Comparison of ENCODE assay signal across 11 cellular contexts in the genomic region with DNA sequence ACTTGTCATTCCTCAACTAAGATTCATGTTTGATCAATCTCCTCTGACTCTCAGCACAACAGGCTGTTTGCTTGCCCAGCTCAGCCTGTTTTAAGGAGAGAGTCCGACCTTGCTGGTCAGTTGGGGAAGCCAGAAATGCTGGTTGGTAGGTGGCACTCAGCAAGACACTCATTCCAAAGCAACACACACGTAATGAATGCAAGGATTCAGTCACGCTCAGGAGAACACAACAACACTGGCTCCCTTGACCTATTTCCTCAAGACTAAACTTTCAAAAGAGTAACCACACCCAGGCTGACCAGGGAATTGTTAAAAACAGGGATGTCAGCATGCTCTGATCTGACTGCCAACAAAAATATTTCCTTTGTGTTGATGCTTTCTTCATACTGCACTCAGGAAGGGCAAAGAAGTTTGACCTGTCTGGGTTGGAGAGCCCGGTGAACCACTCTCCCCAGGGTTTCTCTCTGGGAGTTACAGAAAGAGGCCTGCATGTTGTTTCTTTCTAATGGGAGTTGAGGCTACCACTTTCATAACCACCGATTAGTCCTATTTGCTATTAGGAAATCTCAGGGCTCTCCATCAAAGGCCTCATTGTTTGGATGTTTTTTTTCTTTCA. TPM values are rescaled to one million over a fixed set of nuclear protein-coding genes. Genes with fewer than 3 reads are reported as not detected.
DNase-seq lines count a peak whose midpoint lies in the region; ATAC-seq, FAIRE-seq and TF ChIP-seq lines count a peak whose summit lies in the region.
"Had no signal": no experiment of that assay in that cellular context is flagged by ENCODE, and none has a peak within 500 bp of the region (broad histone marks: within the 10 kb centered on the region; RNA-seq: fewer than 3 reads in every experiment).

No MANE protein-coding gene starts in this region.

- no peaks in the 10 kb centered on the region for H3K27me3 ChIP-seq in endothelial cell of umbilical vein (ENCODE audit: control insufficient read depth in 2 of 2, insufficient read depth in 2 of 2, low read length in 2 of 2)

- no peak overlapping the region for H3K4me3 Mint-ChIP-seq in nephron

- POLR2A ChIA-PET in endothelial cell of umbilical vein (lab: Charles Lee) = no interaction called here

- no peaks in the 10 kb centered on the region for H3K9me3 Mint-ChIP-seq in nephron

- peak overlapping the region in 2 of 3 experiments; percentile 76 to 81 for H3K27ac Mint-ChIP-seq in nephron

- peak overlapping the region; percentile 1 for H3K4me2 ChIP-seq in endothelial cell of umbilical vein (ENCODE audit: insufficient read depth, low read length)

- peak; percentile 54 for DNase-seq in AG08395 (ENCODE audit: low spot score)
- DNase-seq in NCI-H2227 (lab: John Stamatoyannopoulos, UW; ENCODE audit: unreplicated experiment) = peak; percentile 22
- peak; percentile 54 for DNase-seq in endothelial cell of umbilical vein (ENCODE audit: low read depth, low spot score)
- no peak for DNase-seq in Ammon's horn (ENCODE audit: low spot score)
- no peak for DNase-seq in epidermal melanocyte (ENCODE audit: insufficient read length, low spot score)
- DNase-seq: aorta, NCI-H1436, right cardiac atrium had no signal

- H3K9ac ChIP-seq in endothelial cell of umbilical vein (replicated peaks; ENCODE audit: extremely low read depth, insufficient read depth, low read length) = no peak overlapping the region

- no peak for TF ChIP-seq POLR2A in endothelial cell of umbilical vein (IDR thresholded peaks at IDR 0.05; ENCODE audit: low read depth, low read length)

- no peaks in the 10 kb centered on the region for H3K79me2 ChIP-seq in endothelial cell of umbilical vein (ENCODE audit: control insufficient read depth, insufficient read depth, low read length)

- intact Hi-C loops in endothelial cell of umbilical vein (cut with micrococcal nuclease) = no loop called here

- H3K9me1 ChIP-seq in endothelial cell of umbilical vein (replicated peaks; ENCODE audit: control insufficient read depth, extremely low read depth, insufficient read depth, low read length) = no peaks in the 10 kb centered on the region

- H3K36me3 ChIP-seq in endothelial cell of umbilical vein (ENCODE audit: control insufficient read depth in 2 of 2, extremely low read depth in 1 of 2, insufficient read depth in 2 of 2, low read length in 2 of 2) = no peaks in the 10 kb centered on the region

- no peaks in the 10 kb centered on the region for H3K27me3 Mint-ChIP-seq in nephron (ENCODE audit: low read depth)

- peak overlapping the region; percentile 59 for H2AFZ ChIP-seq in endothelial cell of umbilical vein (ENCODE audit: low read depth, low read length)

- no peak for ATAC-seq in HG03457 (IDR thresholded peaks at IDR 0.05; ENCODE audit: unreplicated experiment)
- no peak for ATAC-seq in HG02840 (IDR thresholded peaks at IDR 0.05; ENCODE audit: low FRiP score, unreplicated experiment)

- TF ChIP-seq CTCF in endothelial cell of umbilical vein (IDR thresholded peaks at IDR 0.05; ENCODE audit: extremely low read depth in 1 of 2, insufficient read depth in 1 of 2, low read depth in 1 of 2, low read length in 2 of 2) = no peak
- TF ChIP-seq CTCF in nephron (IDR thresholded peaks at IDR 0.05; ENCODE audit: unreplicated experiment in 3 of 3) = no peak

- CTCF ChIA-PET in endothelial cell of umbilical vein (lab: Charles Lee) = interaction anchor here (1.0 to 1.3 kb wide), 4 partner anchors 26 to 795 kb away, joined by 3 to 4 read pairs (median 4); a partner anchor contains a TSS

- H3K4me3 ChIP-seq in endothelial cell of umbilical vein (replicated peaks in 1 of 3; ENCODE audit: insufficient read depth in 1 of 3, low read depth in 1 of 3, low read length in 3 of 3) = no peak overlapping the region

- peaks cover 34% of the 10 kb centered on the region for H3K4me1 ChIP-seq in endothelial cell of umbilical vein (ENCODE audit: control insufficient read depth, extremely low read depth, insufficient read depth, low read length)

- BruUV-seq in endothelial cell of umbilical vein (replicated peaks; lab: Mats Ljungman, UMichigan) = no TSS peak

- dilution Hi-C loops in endothelial cell of umbilical vein (cut with MboI; ENCODE audit: extremely low pct_ligation_motif_present, low sequenced_read_pairs) = no loop called here

- peak; percentile 64 for FAIRE-seq in endothelial cell of umbilical vein (lab: Jason Lieb, UNC)

- no peaks in the 10 kb centered on the region for H3K4me1 Mint-ChIP-seq in nephron

- no peaks in the 10 kb centered on the region for H4K20me1 ChIP-seq in endothelial cell of umbilical vein (replicated peaks; ENCODE audit: control insufficient read depth, extremely low read depth, insufficient read depth, low read length)

- H3K27ac ChIP-seq in endothelial cell of umbilical vein (ENCODE audit: insufficient read depth, low read depth, low read length) = peak overlapping the region; percentile 1

- H3K9me3 ChIP-seq in endothelial cell of umbilical vein (replicated peaks; ENCODE audit: control insufficient read depth, insufficient read depth, low read length) = no peaks in the 10 kb centered on the region

- H3K36me3 Mint-ChIP-seq in nephron (ENCODE audit: low read depth) = no peaks in the 10 kb centered on the region

TF ChIP-seq in endothelial cell of umbilical vein, 7 proteins besides CTCF, POLR2A, EP300 and RAD21:
- TF ChIP-seq JUN (IDR thresholded peaks at IDR 0.05; ENCODE audit: borderline replicate concordance, insufficient read depth, insufficient read length, low read depth) (no peak), EZH2 (IDR thresholded peaks at IDR 0.05; ENCODE audit: borderline replicate concordance, low read depth, low read length, severe bottlenecking) (no peak), GATA2 (IDR thresholded peaks at IDR 0.05; ENCODE audit: insufficient read depth, insufficient read length, low read depth, low read length) (no peak), MYC (IDR thresholded peaks at IDR 0.05; ENCODE audit: low read depth, low read length) (no peak), POLR2AphosphoS5 (IDR thresholded peaks at IDR 0.05; ENCODE audit: insufficient read depth, low read depth, low read length) (no peak), FOS (IDR thresholded peaks at IDR 0.05; ENCODE audit: borderline replicate concordance, insufficient read depth, low read length) (no peak)
- TF ChIP-seq, protein P1, sequence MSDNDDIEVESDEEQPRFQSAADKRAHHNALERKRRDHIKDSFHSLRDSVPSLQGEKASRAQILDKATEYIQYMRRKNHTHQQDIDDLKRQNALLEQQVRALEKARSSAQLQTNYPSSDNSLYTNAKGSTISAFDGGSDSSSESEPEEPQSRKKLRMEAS (IDR thresholded peaks at IDR 0.05; ENCODE audit: insufficient read depth, insufficient read length) = no peak

RNA-seq across cellular contexts. Expression of a gene that starts 25.6 kb away (rescaled TPM):
- 37.7 and 40.7 TPM in 2 replicates for total RNA-seq in endothelial cell of umbilical vein
- polyA plus RNA-seq in endothelial cell of umbilical vein = 11.9 and 17.2 TPM in 2 replicates
- polyA plus RNA-seq in endothelial cell of umbilical vein (2011; cell fraction: cytosol; rRNA removed) = 20.4 and 21.1 TPM in 2 replicates
- 29.1 and 29.4 TPM in 2 replicates for polyA plus RNA-seq in endothelial cell of umbilical vein (2011; cell fraction: nucleus; rRNA removed)
- 33.7 and 42.4 TPM in 2 replicates for polyA plus RNA-seq in endothelial cell of umbilical vein (2012)
- polyA minus RNA-seq in endothelial cell of umbilical vein = 29.3 and 30.3 TPM in 2 replicates
- 9.0 TPM for polyA minus RNA-seq in endothelial cell of umbilical vein (2011; cell fraction: cytosol; rRNA and poly(A)+ RNA removed)
- polyA minus RNA-seq in endothelial cell of umbilical vein (2011; cell fraction: nucleus; rRNA and poly(A)+ RNA removed) = 36.1 and 42.4 TPM in 2 replicates

Comparison
In these comparisons a context has a peak if more than half of its experiments do, and no peak if none do; other contexts are left out.
1. DNase-seq: peak in AG08395 (single experiment), NCI-H2227 (single experiment) and endothelial cell of umbilical vein (single experiment); none in Ammon's horn (single experiment) and epidermal melanocyte (single experiment).